ENCODE assay signal across 8 cellular contexts in genomic region chr20:15162061-15162740, GRCh38.
DNase-seq lines count a peak whose midpoint lies in the region; ATAC-seq and TF ChIP-seq lines count a peak whose summit lies in the region.

No MANE protein-coding gene starts in this region.

- DNase-seq in activated CD4-positive, alpha-beta T cell treated with anti-CD3 and anti-CD28 coated beads, Interleukin-2, amount 10 ng/mL, durations not matched to agents 24 days and 14 days = no peak
- no peak for DNase-seq in activated CD4-positive, alpha-beta T cell treated with anti-CD3 and anti-CD28 coated beads for 48 hours
- DNase-seq in activated CD8-positive, alpha-beta T cell treated with anti-CD3 and anti-CD28 coated beads for 36 hours = no peak
- no peak for DNase-seq in stimulated activated effector memory CD8-positive, alpha-beta T cell treated with anti-CD3 and anti-CD28 coated beads, Interleukin-12 subunit alpha, Interleukin-12 subunit beta, amount 100 ng/mL, for 72 hours (ENCODE audit: low spot score in 2 of 2)
- no peak for DNase-seq in stimulated activated CD4-positive, alpha-beta T cell treated with anti-CD3 and anti-CD28 coated beads, Interleukin-2, amount 100 ng/mL, for 24 hours
- DNase-seq in anterior cingulate cortex (lab: John Stamatoyannopoulos, UW) (no peak), HCEC 1CT (no peak)

- ATAC-seq in HG02885 (IDR thresholded peaks at IDR 0.05; ENCODE audit: poor library complexity, unreplicated experiment) = peak; percentile 85
- ATAC-seq in activated CD8-positive, alpha-beta T cell treated with anti-CD3 and anti-CD28 coated beads for 36 hours = peak; percentile 37
- ATAC-seq in stimulated activated effector memory CD8-positive, alpha-beta T cell treated with anti-CD3 and anti-CD28 coated beads, Interleukin-12 subunit alpha, Interleukin-12 subunit beta, amount 100 ng/mL, for 72 hours = peak; percentile 57

- POLR2A ChIA-PET in activated CD8-positive, alpha-beta T cell treated with anti-CD3 and anti-CD28 coated beads for 36 hours (lab: Charles Lee) = no interaction called here

- H3K4me3 Mint-ChIP-seq in activated CD4-positive, alpha-beta T cell treated with anti-CD3 and anti-CD28 coated beads, Interleukin-2, amount 10 ng/mL, durations not matched to agents 24 days and 14 days = peak overlapping the region; percentile 37
- H3K4me3 Mint-ChIP-seq in activated CD8-positive, alpha-beta T cell treated with anti-CD3 and anti-CD28 coated beads for 36 hours = peak overlapping the region; percentile 22
- H3K4me3 Mint-ChIP-seq in stimulated activated effector memory CD8-positive, alpha-beta T cell treated with anti-CD3 and anti-CD28 coated beads, Interleukin-12 subunit alpha, Interleukin-12 subunit beta, amount 100 ng/mL, for 72 hours = peak overlapping the region; percentile 46

- no peaks in the 10 kb centered on the region for H3K9me3 Mint-ChIP-seq in activated CD4-positive, alpha-beta T cell treated with anti-CD3 and anti-CD28 coated beads, Interleukin-2, amount 10 ng/mL, durations not matched to agents 24 days and 14 days
- H3K9me3 Mint-ChIP-seq in activated CD8-positive, alpha-beta T cell treated with anti-CD3 and anti-CD28 coated beads for 36 hours = peaks cover 2% of the 10 kb centered on the region
- H3K9me3 Mint-ChIP-seq in stimulated activated effector memory CD8-positive, alpha-beta T cell treated with anti-CD3 and anti-CD28 coated beads, Interleukin-12 subunit alpha, Interleukin-12 subunit beta, amount 100 ng/mL, for 72 hours = peaks cover 16% of the 10 kb centered on the region

- no peaks in the 10 kb centered on the region for H3K27me3 Mint-ChIP-seq in activated CD4-positive, alpha-beta T cell treated with anti-CD3 and anti-CD28 coated beads, Interleukin-2, amount 10 ng/mL, durations not matched to agents 24 days and 14 days
- no peaks in the 10 kb centered on the region for H3K27me3 Mint-ChIP-seq in activated CD8-positive, alpha-beta T cell treated with anti-CD3 and anti-CD28 coated beads for 36 hours

- H3K36me3 Mint-ChIP-seq in activated CD4-positive, alpha-beta T cell treated with anti-CD3 and anti-CD28 coated beads, Interleukin-2, amount 10 ng/mL, durations not matched to agents 24 days and 14 days (ENCODE audit: low read depth) = no peaks in the 10 kb centered on the region
- H3K36me3 Mint-ChIP-seq in activated CD8-positive, alpha-beta T cell treated with anti-CD3 and anti-CD28 coated beads for 36 hours (ENCODE audit: low read depth) = no peaks in the 10 kb centered on the region
- H3K36me3 Mint-ChIP-seq in stimulated activated effector memory CD8-positive, alpha-beta T cell treated with anti-CD3 and anti-CD28 coated beads, Interleukin-12 subunit alpha, Interleukin-12 subunit beta, amount 100 ng/mL, for 72 hours = no peaks in the 10 kb centered on the region

- intact Hi-C loops in activated CD4-positive, alpha-beta T cell treated with anti-CD3 and anti-CD28 coated beads, Interleukin-2, amount 10 ng/mL, durations not matched to agents 24 days and 14 days (cut with micrococcal nuclease) = no loop called here
- intact Hi-C loops in activated CD8-positive, alpha-beta T cell treated with anti-CD3 and anti-CD28 coated beads for 36 hours (cut with micrococcal nuclease) = no loop called here

- TF ChIP-seq CTCF in activated CD8-positive, alpha-beta T cell treated with anti-CD3 and anti-CD28 coated beads for 36 hours (IDR thresholded peaks at IDR 0.05) = no peak

- CTCF ChIA-PET in activated CD8-positive, alpha-beta T cell treated with anti-CD3 and anti-CD28 coated beads for 36 hours (lab: Charles Lee) = no interaction called here

- H3K27ac Mint-ChIP-seq in activated CD4-positive, alpha-beta T cell treated with anti-CD3 and anti-CD28 coated beads, Interleukin-2, amount 10 ng/mL, durations not matched to agents 24 days and 14 days = no peak overlapping the region
- H3K27ac Mint-ChIP-seq in activated CD8-positive, alpha-beta T cell treated with anti-CD3 and anti-CD28 coated beads for 36 hours = peak overlapping the region; percentile 63
- H3K27ac Mint-ChIP-seq in stimulated activated effector memory CD8-positive, alpha-beta T cell treated with anti-CD3 and anti-CD28 coated beads, Interleukin-12 subunit alpha, Interleukin-12 subunit beta, amount 100 ng/mL, for 72 hours = peak overlapping the region; percentile 81

- peaks cover 8% of the 10 kb centered on the region for H3K4me1 Mint-ChIP-seq in activated CD4-positive, alpha-beta T cell treated with anti-CD3 and anti-CD28 coated beads, Interleukin-2, amount 10 ng/mL, durations not matched to agents 24 days and 14 days
- peaks cover 9% of the 10 kb centered on the region for H3K4me1 Mint-ChIP-seq in activated CD8-positive, alpha-beta T cell treated with anti-CD3 and anti-CD28 coated beads for 36 hours (ENCODE audit: low read depth)
- H3K4me1 Mint-ChIP-seq in stimulated activated effector memory CD8-positive, alpha-beta T cell treated with anti-CD3 and anti-CD28 coated beads, Interleukin-12 subunit alpha, Interleukin-12 subunit beta, amount 100 ng/mL, for 72 hours = peaks cover 6% of the 10 kb centered on the region
